ENCODE assay signal across 1 cellular context in genomic region chr4:148574502-148574901, GRCh38.
A peak's percentile ranks its signal among the peaks of the same experiment; 100 is the strongest.
TF ChIP-seq lines count a peak whose summit lies in the region.

No MANE protein-coding gene starts in this region.

TF ChIP-seq in IMR-90, 13 proteins besides CTCF, POLR2A, EP300 and RAD21:
- TF ChIP-seq USF2 (IDR thresholded peaks at IDR 0.05; ENCODE audit: low read depth, low read length), result peak; percentile 36; the same call in 1 of the 2 replicates
- no peak for TF ChIP-seq CHD1 (IDR thresholded peaks at IDR 0.05; ENCODE audit: low read depth, low read length)
- no peak for TF ChIP-seq NFE2L2 (IDR thresholded peaks at IDR 0.05; ENCODE audit: low read depth, low read length)
- no peak for TF ChIP-seq RFX5 (IDR thresholded peaks at IDR 0.05; ENCODE audit: low read depth, low read length)
- TF ChIP-seq FOS (IDR thresholded peaks at IDR 0.05; ENCODE audit: low read depth, low read length), result no peak
- no peak for TF ChIP-seq MAFK (IDR thresholded peaks at IDR 0.05; ENCODE audit: low read depth, low read length)
